ENCODE assay signal across 8 cellular contexts in the genomic region with DNA sequence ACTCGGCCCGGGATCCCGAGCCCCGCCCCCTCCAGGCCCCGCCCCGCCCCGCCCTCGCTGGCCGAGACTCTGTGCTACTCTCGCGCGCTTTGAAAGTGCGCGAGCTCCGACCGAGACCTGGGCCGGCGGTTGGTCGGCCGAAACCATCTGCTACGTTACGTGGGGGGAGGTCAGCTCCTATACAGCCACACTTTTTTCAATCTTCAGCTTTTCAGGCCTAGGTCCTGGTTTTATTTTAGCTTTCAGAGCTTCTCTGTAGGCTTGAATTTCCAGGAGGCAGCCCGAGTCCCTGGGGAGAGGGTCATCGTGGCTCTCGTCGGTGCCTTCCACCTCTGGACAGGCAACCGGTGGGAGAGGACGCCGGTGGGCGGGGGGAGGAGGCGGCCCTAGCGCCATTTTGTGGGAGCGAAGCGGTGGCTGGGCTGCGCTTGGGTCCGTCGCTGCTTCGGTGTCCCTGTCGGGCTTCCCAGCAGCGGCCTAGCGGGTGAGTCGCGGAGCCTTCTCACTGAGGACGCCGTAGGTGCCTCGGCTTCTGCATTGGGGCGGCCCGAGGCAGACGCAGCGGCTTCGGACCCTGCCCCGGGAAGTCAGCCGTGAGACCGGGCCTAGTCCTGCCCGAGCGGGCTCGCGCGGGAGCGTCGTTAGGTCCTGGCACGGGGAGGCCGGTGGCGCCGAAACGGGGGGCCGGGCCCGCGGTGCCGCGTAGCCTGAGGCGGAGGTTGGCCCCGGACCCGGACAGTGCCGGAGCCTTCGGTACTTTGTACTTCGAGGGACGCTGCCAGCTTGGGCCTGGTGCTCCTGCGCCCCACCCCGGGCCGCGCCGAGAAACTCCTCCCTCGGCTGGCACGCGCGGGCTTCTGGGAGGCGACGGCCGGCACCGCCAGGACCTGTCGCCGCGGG. TPM values are rescaled to one million over a fixed set of nuclear protein-coding genes. Genes with fewer than 3 reads are reported as not detected.
DNase-seq lines count a peak whose midpoint lies in the region; ATAC-seq and TF ChIP-seq lines count a peak whose summit lies in the region.

A gene (plus strand): TSS at position 395 of the 900 bp plus-strand sequence. CDS start 1,074 bp downstream, outside the sequence.

- peak within 1 kb of the TSS; percentile 95 for H3K4me3 ChIP-seq in iPS-11a (ENCODE audit: low read depth, low read length)
- peak within 1 kb of the TSS; percentile 89 for H3K4me3 ChIP-seq in skeletal muscle cell (ENCODE audit: low read depth, low read length)

- peaks cover 42% of the 10 kb centered on the region for H3K4me1 Mint-ChIP-seq in brain

- no peak for TF ChIP-seq CTCF in brain (conservative IDR thresholded peaks at IDR 0.05)

- H3K36me3 Mint-ChIP-seq in brain, result peaks cover 38% of the 10 kb centered on the region

- peak within 1 kb of the TSS; percentile 92 to 99 (median 95) for H3K4me3 Mint-ChIP-seq in brain

- ATAC-seq in GM18858 (IDR thresholded peaks at IDR 0.05; ENCODE audit: unreplicated experiment) (peak; percentile 69), HG03066 (IDR thresholded peaks at IDR 0.05; ENCODE audit: low read depth, unreplicated experiment) (peak; percentile 90)

- peak within 1 kb of the TSS; percentile 98 to 100 (median 100) for H3K27ac Mint-ChIP-seq in brain

- H3K9me3 Mint-ChIP-seq in brain, result peaks cover 0 to 2% (median 0%) of the 10 kb centered on the region in 5 experiments

- peak; percentile 64 for DNase-seq in A172 (ENCODE audit: low spot score)
- DNase-seq in NCI-H2107 treated with DMSO at 0.1 percent for 48 hours (lab: John Stamatoyannopoulos, UW; ENCODE audit: unreplicated experiment), result peak; percentile 80
- peak; percentile 93 for DNase-seq in UCSD-AML1 (lab: John Stamatoyannopoulos, UW; ENCODE audit: unreplicated experiment)
- peak; percentile 67 for DNase-seq in skeletal muscle cell (ENCODE audit: low read depth)

- H3K27me3 Mint-ChIP-seq in brain, result peaks cover 8% of the 10 kb centered on the region

RNA-seq across cellular contexts. Expression of the gene that starts here (rescaled TPM):
- total RNA-seq in A172 (2014; rRNA removed; shearing (Covaris generic)), result 37.9 and 71.2 TPM in 2 replicates
- 167 TPM for polyA plus RNA-seq in brain (ENCODE audit: insufficient read depth, low read depth, low replicate concordance)

Comparison
In these comparisons a context has a peak if more than half of its experiments do, and no peak if none do; other contexts are left out.
1. Peak in every context shown above with its lines: DNase-seq, ATAC-seq and H3K4me3 ChIP-seq.